ENCODE assay signal across 14 cellular contexts in genomic region chr20:51373713-51374481, GRCh38.
DNase-seq lines count a peak whose midpoint lies in the region; ATAC-seq and TF ChIP-seq lines count a peak whose summit lies in the region.
"Had no signal": no experiment of that assay in that cellular context is flagged by ENCODE, and none has a peak within 500 bp of the region (broad histone marks: within the 10 kb centered on the region; RNA-seq: fewer than 3 reads in every experiment).

No MANE protein-coding gene starts in this region.

- POLR2A ChIA-PET in activated CD4-positive, alpha-beta T cell treated with anti-CD3 and anti-CD28 coated beads, Interleukin-2, amount 10 ng/mL, durations not matched to agents 7 days and 5 days (lab: Charles Lee), result no interaction called here

- H3K4me1 Mint-ChIP-seq in central memory CD8-positive, alpha-beta T cell, result peaks cover 14% of the 10 kb centered on the region
- H3K4me1 Mint-ChIP-seq in activated CD4-positive, alpha-beta T cell treated with anti-CD3 and anti-CD28 coated beads, Interleukin-2, amount 10 ng/mL, durations not matched to agents 7 days and 5 days, result peaks cover 18% of the 10 kb centered on the region

- intact Hi-C loops in left ventricle myocardium superior (cut with micrococcal nuclease) (loop anchor here (5.0 kb wide), 1 partner anchor 223 kb away; no protein-coding TSS in a partner anchor), sigmoid colon (cut with DNase I) (no loop called here)

- WGBS in sigmoid colon, 2 donors, result 71 to 78% methylated on average over 12 of the region's 12 CpGs

- H3K4me3 Mint-ChIP-seq in central memory CD8-positive, alpha-beta T cell, result no peak overlapping the region
- H3K4me3 Mint-ChIP-seq in activated CD4-positive, alpha-beta T cell treated with anti-CD3 and anti-CD28 coated beads, Interleukin-2, amount 10 ng/mL, durations not matched to agents 7 days and 5 days, result no peak overlapping the region
- H3K4me3 Mint-ChIP-seq: CD4-positive, CD25-positive, alpha-beta regulatory T cell; nephron; WTC11 had no signal

- no peak for TF ChIP-seq CTCF in sigmoid colon (IDR thresholded peaks at IDR 0.05)

- no peak for TF ChIP-seq POLR2A in sigmoid colon (IDR thresholded peaks at IDR 0.05)

- H3K9me3 ChIP-seq in sigmoid colon, result no peaks in the 10 kb centered on the region
- H3K9me3 ChIP-seq: SJSA1 had no signal

- H3K9me3 Mint-ChIP-seq in central memory CD8-positive, alpha-beta T cell, result no peaks in the 10 kb centered on the region
- no peaks in the 10 kb centered on the region for H3K9me3 Mint-ChIP-seq in activated CD4-positive, alpha-beta T cell treated with anti-CD3 and anti-CD28 coated beads, Interleukin-2, amount 10 ng/mL, durations not matched to agents 7 days and 5 days
- H3K9me3 Mint-ChIP-seq: CD4-positive, CD25-positive, alpha-beta regulatory T cell; nephron; WTC11 had no signal

- CTCF ChIA-PET in activated CD4-positive, alpha-beta T cell treated with anti-CD3 and anti-CD28 coated beads, Interleukin-2, amount 10 ng/mL, durations not matched to agents 7 days and 5 days (lab: Charles Lee), result interaction anchor here (1.1 to 2.6 kb wide), 3 partner anchors 221 to 252 kb away, joined by 3 to 6 read pairs (median 4); no protein-coding TSS in a partner anchor

- no peak for ATAC-seq in SK-N-SH treated with all-trans-retinoic acid at 6 μM for 48 hours
- no peak for ATAC-seq in central memory CD8-positive, alpha-beta T cell (replicated peaks; ENCODE audit: extremely low read depth, poor library complexity, severe bottlenecking)
- peak; percentile 72 for ATAC-seq in left ventricle myocardium superior
- ATAC-seq in HG02981 (IDR thresholded peaks at IDR 0.05; ENCODE audit: unreplicated experiment), result no peak
- ATAC-seq: WTC11 had no signal

- H3K36me3 Mint-ChIP-seq in central memory CD8-positive, alpha-beta T cell (ENCODE audit: insufficient read depth), result peaks cover 9% of the 10 kb centered on the region
- H3K36me3 Mint-ChIP-seq in activated CD4-positive, alpha-beta T cell treated with anti-CD3 and anti-CD28 coated beads, Interleukin-2, amount 10 ng/mL, durations not matched to agents 7 days and 5 days (ENCODE audit: low read depth), result peaks cover 5% of the 10 kb centered on the region
- H3K36me3 Mint-ChIP-seq: WTC11 had no signal

- no peak for TF ChIP-seq EP300 in sigmoid colon (IDR thresholded peaks at IDR 0.05)

- H3K27me3 Mint-ChIP-seq in central memory CD8-positive, alpha-beta T cell, result no peaks in the 10 kb centered on the region
- H3K27me3 Mint-ChIP-seq in activated CD4-positive, alpha-beta T cell treated with anti-CD3 and anti-CD28 coated beads, Interleukin-2, amount 10 ng/mL, durations not matched to agents 7 days and 5 days, result no peaks in the 10 kb centered on the region
- H3K27me3 Mint-ChIP-seq: CD4-positive, CD25-positive, alpha-beta regulatory T cell had no signal

- no peaks in the 10 kb centered on the region for H3K36me3 ChIP-seq in sigmoid colon
- H3K36me3 ChIP-seq: SJSA1 had no signal

- H3K27me3 ChIP-seq in sigmoid colon, result no peaks in the 10 kb centered on the region
- H3K27me3 ChIP-seq: SJSA1 had no signal

- peaks cover 0 to 3% (median 0%) of the 10 kb centered on the region in 4 donors for H3K4me1 ChIP-seq in sigmoid colon

- no peak overlapping the region for H3K27ac ChIP-seq in sigmoid colon
- H3K27ac ChIP-seq: SJSA1 had no signal

- no peak overlapping the region for H3K4me3 ChIP-seq in sigmoid colon
- H3K4me3 ChIP-seq: SJSA1 had no signal

- H3K27ac Mint-ChIP-seq in central memory CD8-positive, alpha-beta T cell (ENCODE audit: low read depth), result peak overlapping the region; percentile 79
- H3K27ac Mint-ChIP-seq in activated CD4-positive, alpha-beta T cell treated with anti-CD3 and anti-CD28 coated beads, Interleukin-2, amount 10 ng/mL, durations not matched to agents 7 days and 5 days, result no peak overlapping the region
- H3K27ac Mint-ChIP-seq: nephron, WTC11 had no signal

- no peak for DNase-seq in central memory CD8-positive, alpha-beta T cell (ENCODE audit: low spot score in 2 of 2)
- DNase-seq in left ventricle myocardium superior, result no peak
- peak; percentile 54 for DNase-seq in sigmoid colon
- DNase-seq in activated CD4-positive, alpha-beta T cell treated with anti-CD3 and anti-CD28 coated beads, Interleukin-2, amount 10 ng/mL, durations not matched to agents 7 days and 5 days, result no peak
- no peak for DNase-seq in T-helper 2 cell
- DNase-seq: activated CD8-positive, alpha-beta memory T cell treated with anti-CD3 and anti-CD28 coated beads, Interleukin-2, amount 50 U/mL, for 48 hours; CD4-positive, CD25-positive, alpha-beta regulatory T cell; kidney; NCI-H2081 had no signal

TF ChIP-seq in SK-N-SH treated with all-trans-retinoic acid at 6 μM for 48 hours, 23 proteins besides CTCF, POLR2A, EP300 and RAD21:
- peak; percentile 62; the same call in 1 of the 2 replicates for TF ChIP-seq TCF4 (CRISPR knock-in tag; IDR thresholded peaks at IDR 0.05; ENCODE audit: borderline replicate concordance)
- no peak for TF ChIP-seq ARNTL (CRISPR knock-in tag; IDR thresholded peaks at IDR 0.05; ENCODE audit: borderline replicate concordance, low read depth)
- no peak for TF ChIP-seq OSR1 (CRISPR knock-in tag; IDR thresholded peaks at IDR 0.05)
